Comparison of ENCODE assay signal across 26 cellular contexts in genomic region chr2:228540976-228541375, GRCh38.
"Had no signal": no experiment of that assay in that cellular context is flagged by ENCODE, and none has a peak within 500 bp of the region (broad histone marks: within the 10 kb centered on the region; RNA-seq: fewer than 3 reads in every experiment).

No MANE protein-coding gene starts in this region.

- DNase-seq: natural killer cell; pancreas; right cardiac atrium; right lobe of liver; sigmoid colon; small intestine; stimulated activated CD4-positive, alpha-beta T cell treated with anti-CD3 and anti-CD28 coated beads, Interleukin-15, amount 100 ng/mL, for 24 hours; stimulated activated CD4-positive, alpha-beta T cell treated with anti-CD3 and anti-CD28 coated beads, Interleukin-2, amount 100 ng/mL, for 24 hours; stimulated activated CD4-positive, alpha-beta T cell treated with anti-CD3 and anti-CD28 coated beads, Interleukin-2, amount 100 ng/mL, for 48 hours; stimulated activated CD4-positive, alpha-beta T cell treated with anti-CD3 and anti-CD28 coated beads, Interleukin-4, amount 100 ng/mL, for 24 hours; stimulated activated naive B cell treated with anti-CD40 and anti-IgM and Interleukin-4, amounts not matched to agents 10 μg/mL and 1 μg/mL and 100 μg/mL, for 72 hours; stimulated activated naive CD4-positive, alpha-beta T cell treated with Interleukin-2 at 50 U/mL for 16 hours; stomach; thyroid gland; trophoblast cell; upper lobe of left lung had no signal

- H3K4me1 ChIP-seq: pancreas, prostate gland, right lobe of liver, sigmoid colon, stomach, thyroid gland, tibial nerve, upper lobe of left lung, vagina had no signal

- H3K27me3 ChIP-seq: neutrophil, pancreas, right lobe of liver, sigmoid colon, stomach, thyroid gland, tibial nerve, upper lobe of left lung, vagina had no signal

- H3K4me3 Mint-ChIP-seq: natural killer cell; nephron; neural crest cell; stimulated activated effector memory CD8-positive, alpha-beta T cell treated with anti-CD3 and anti-CD28 coated beads, Interleukin-12 subunit alpha, Interleukin-12 subunit beta, amount 100 ng/mL, for 72 hours; stimulated activated naive B cell treated with anti-CD40 and anti-IgM and Interleukin-4, amounts not matched to agents 10 μg/mL and 1 μg/mL and 100 μg/mL, for 72 hours; stimulated activated naive CD8-positive, alpha-beta T cell treated with anti-CD3 and anti-CD28 coated beads, Interleukin-15, Interleukin-2, amounts not matched to agents 100 ng/mL and 50 ng/mL, for 24 hours had no signal

- H3K4me1 Mint-ChIP-seq: natural killer cell; nephron; neural crest cell; stimulated activated effector memory CD8-positive, alpha-beta T cell treated with anti-CD3 and anti-CD28 coated beads, Interleukin-12 subunit alpha, Interleukin-12 subunit beta, amount 100 ng/mL, for 72 hours; stimulated activated naive B cell treated with anti-CD40 and anti-IgM and Interleukin-4, amounts not matched to agents 10 μg/mL and 1 μg/mL and 100 μg/mL, for 72 hours had no signal

- H3K9me3 Mint-ChIP-seq: neural crest cell had no signal

- H3K27ac Mint-ChIP-seq: natural killer cell; nephron; stimulated activated effector memory CD8-positive, alpha-beta T cell treated with anti-CD3 and anti-CD28 coated beads, Interleukin-12 subunit alpha, Interleukin-12 subunit beta, amount 100 ng/mL, for 72 hours; stimulated activated naive B cell treated with anti-CD40 and anti-IgM and Interleukin-4, amounts not matched to agents 10 μg/mL and 1 μg/mL and 100 μg/mL, for 72 hours; stimulated activated naive CD8-positive, alpha-beta T cell treated with anti-CD3 and anti-CD28 coated beads, Interleukin-15, Interleukin-2, amounts not matched to agents 100 ng/mL and 50 ng/mL, for 24 hours had no signal

- H3K9me3 ChIP-seq: neutrophil, pancreas, prostate gland, right lobe of liver, sigmoid colon, thoracic aorta, thyroid gland, vagina had no signal

- ATAC-seq: natural killer cell; pancreas; right cardiac atrium; right lobe of liver; stimulated activated effector memory CD8-positive, alpha-beta T cell treated with anti-CD3 and anti-CD28 coated beads, Interleukin-12 subunit alpha, Interleukin-12 subunit beta, amount 100 ng/mL, for 72 hours; stimulated activated naive B cell treated with anti-CD40 and anti-IgM and Interleukin-4, amounts not matched to agents 10 μg/mL and 1 μg/mL and 100 μg/mL, for 72 hours had no signal

- H3K27me3 Mint-ChIP-seq: stimulated activated naive B cell treated with anti-CD40 and anti-IgM and Interleukin-4, amounts not matched to agents 10 μg/mL and 1 μg/mL and 100 μg/mL, for 72 hours; stimulated activated naive CD8-positive, alpha-beta T cell treated with anti-CD3 and anti-CD28 coated beads, Interleukin-15, Interleukin-2, amounts not matched to agents 100 ng/mL and 50 ng/mL, for 24 hours had no signal

- H3K36me3 ChIP-seq: neutrophil, pancreas, prostate gland, right lobe of liver, sigmoid colon, stomach, thoracic aorta, thyroid gland, tibial nerve, upper lobe of left lung, vagina had no signal

- H3K36me3 Mint-ChIP-seq: natural killer cell; stimulated activated effector memory CD8-positive, alpha-beta T cell treated with anti-CD3 and anti-CD28 coated beads, Interleukin-12 subunit alpha, Interleukin-12 subunit beta, amount 100 ng/mL, for 72 hours; stimulated activated naive B cell treated with anti-CD40 and anti-IgM and Interleukin-4, amounts not matched to agents 10 μg/mL and 1 μg/mL and 100 μg/mL, for 72 hours had no signal

- H3K27ac ChIP-seq: neutrophil, pancreas, prostate gland, right lobe of liver, sigmoid colon, stomach, thoracic aorta, thyroid gland, tibial nerve, upper lobe of left lung, vagina had no signal

- FAIRE-seq: pancreas, small intestine, urothelium cell line had no signal

- H3K4me3 ChIP-seq: pancreas, prostate gland, right lobe of liver, sigmoid colon, stomach, thoracic aorta, thyroid gland, tibial nerve, upper lobe of left lung, vagina had no signal
